ENCODE assay signal across 8 cellular contexts in the genomic region with DNA sequence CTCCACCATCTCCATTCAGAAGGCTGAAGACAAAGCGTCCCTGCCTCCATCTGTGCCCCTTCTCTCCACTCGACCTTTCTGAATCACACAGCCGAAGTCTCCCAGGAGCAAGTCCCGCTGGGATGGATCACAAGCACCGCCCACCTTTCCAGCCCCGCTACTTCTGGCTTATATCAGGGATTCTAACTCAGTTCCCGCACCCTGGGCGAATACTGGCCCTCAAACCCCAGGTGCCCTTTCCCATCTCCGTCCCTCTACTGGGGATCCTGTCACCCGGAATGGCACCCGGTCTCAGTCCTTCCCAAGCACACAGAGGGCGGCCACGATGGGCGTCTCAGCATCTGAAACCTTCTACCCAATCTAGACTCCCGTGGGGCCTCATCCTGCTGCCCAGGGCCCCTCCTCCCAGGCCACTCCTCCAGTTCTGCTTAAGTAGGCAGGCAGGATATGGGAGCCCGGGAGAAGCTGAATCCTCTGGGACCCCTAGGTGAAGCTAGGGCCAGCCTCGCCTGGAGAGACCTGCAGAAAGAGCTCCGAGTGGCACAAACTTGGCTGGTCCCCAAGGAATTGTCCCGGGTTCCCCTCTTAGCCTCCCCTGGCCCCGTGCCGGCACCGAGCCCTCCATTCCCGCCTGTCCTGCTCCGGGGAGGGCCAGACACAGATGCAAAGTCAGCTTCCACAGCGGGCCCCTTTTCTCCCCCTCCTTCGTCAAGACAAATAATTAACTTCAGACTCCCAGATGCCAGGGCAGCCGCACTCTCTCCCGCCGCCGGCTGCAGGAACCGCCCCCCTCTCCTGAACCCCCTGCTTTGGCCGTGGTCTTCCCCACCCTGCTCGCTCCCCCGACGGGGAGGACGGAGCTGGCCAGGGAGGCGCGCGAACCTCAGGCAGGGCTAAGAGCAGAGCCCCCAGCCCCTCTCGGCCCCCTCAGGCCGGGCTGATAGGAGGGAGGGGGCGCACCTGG. TPM values are rescaled to one million over a fixed set of nuclear protein-coding genes. Genes with fewer than 3 reads are reported as not detected.
DNase-seq lines count a peak whose midpoint lies in the region; ATAC-seq and TF ChIP-seq lines count a peak whose summit lies in the region.

No MANE protein-coding gene starts in this region.

- H3K27ac Mint-ChIP-seq in WTC11 (no peak overlapping the region), immature natural killer cell (no peak overlapping the region)

- DNase-seq in WTC11 (ENCODE audit: low spot score) (peak; percentile 52), hepatic stellate cell (ENCODE audit: low spot score) (peak; percentile 81), skeletal muscle cell (ENCODE audit: low read depth) (no peak), NCI-H345 (lab: John Stamatoyannopoulos, UW) (no peak), anterior cingulate cortex (lab: John Stamatoyannopoulos, UW) (no peak), immature natural killer cell (no peak)
- no peak for DNase-seq in activated naive CD4-positive, alpha-beta T cell treated with Interleukin-2 at 50 U/mL for 16 hours

- peak; percentile 41 for ATAC-seq in WTC11

- peak overlapping the region; percentile 72 for H3K4me3 Mint-ChIP-seq in WTC11
- no peak overlapping the region for H3K4me3 Mint-ChIP-seq in immature natural killer cell

- no peak for TF ChIP-seq CTCF in WTC11 (IDR thresholded peaks at IDR 0.05)

- peak overlapping the region; percentile 4 for H3K4me3 ChIP-seq in skeletal muscle cell (ENCODE audit: low read depth, low read length)

- H3K36me3 ChIP-seq in ES-I3 (ENCODE audit: insufficient read depth, low read length) = no peaks in the 10 kb centered on the region

- POLR2A ChIA-PET in WTC11 (lab: Charles Lee) = interaction anchor here (0.6 to 0.9 kb wide), 2 partner anchors 47 to 102 kb away, joined by 3 to 8 read pairs; a partner anchor contains a TSS

- H3K9me3 Mint-ChIP-seq in WTC11 (no peaks in the 10 kb centered on the region), immature natural killer cell (no peaks in the 10 kb centered on the region)

- peak overlapping the region; percentile 68; the same call in 1 of the 2 replicates for H3K9ac ChIP-seq in ES-I3 (ENCODE audit: low read depth, low read length)

- H3K4me1 Mint-ChIP-seq in WTC11 = peaks cover 28% of the 10 kb centered on the region
- no peaks in the 10 kb centered on the region for H3K4me1 Mint-ChIP-seq in immature natural killer cell

- H3K4me1 ChIP-seq in ES-I3 (ENCODE audit: insufficient read depth, low read length) = peaks cover 26% of the 10 kb centered on the region

- CTCF ChIA-PET in WTC11 (lab: Charles Lee) = interaction anchor here (0.5 to 4.7 kb wide), 20 partner anchors 13 to 522 kb away, joined by 3 to 64 read pairs (median 4); a partner anchor contains a TSS

- H3K36me3 Mint-ChIP-seq in WTC11 (no peaks in the 10 kb centered on the region), immature natural killer cell (no peaks in the 10 kb centered on the region)

- H3K9me3 ChIP-seq in ES-I3 (ENCODE audit: control insufficient read depth, insufficient read depth, low read length) = no peaks in the 10 kb centered on the region

- H3K27me3 Mint-ChIP-seq in WTC11 (ENCODE audit: low read depth) = peaks cover 63% of the 10 kb centered on the region
- peaks cover 13 to 20% (median 15%) of the 10 kb centered on the region in 3 donors for H3K27me3 Mint-ChIP-seq in immature natural killer cell (ENCODE audit: low read depth in 3 of 3)

TF ChIP-seq in WTC11, 78 proteins besides CTCF, POLR2A, EP300 and RAD21:
- no peak; the same call in 1 of the 2 replicates for TF ChIP-seq MYBL2 (CRISPR knock-in tag; IDR thresholded peaks at IDR 0.05)
- TF ChIP-seq GTF2I (CRISPR knock-in tag; conservative IDR thresholded peaks at IDR 0.05) = no peak
- no peak for TF ChIP-seq NR2C2 (CRISPR knock-in tag; IDR thresholded peaks at IDR 0.05)
- no peak for TF ChIP-seq ZNF423 (CRISPR knock-in tag; IDR thresholded peaks at IDR 0.05)
- TF ChIP-seq ETV6 (CRISPR knock-in tag; IDR thresholded peaks at IDR 0.05) = 0 out of 2 replicates have a peak, but pooled peaks have one; percentile 8
- TF ChIP-seq, protein P1, sequence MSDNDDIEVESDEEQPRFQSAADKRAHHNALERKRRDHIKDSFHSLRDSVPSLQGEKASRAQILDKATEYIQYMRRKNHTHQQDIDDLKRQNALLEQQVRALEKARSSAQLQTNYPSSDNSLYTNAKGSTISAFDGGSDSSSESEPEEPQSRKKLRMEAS (CRISPR knock-in tag; IDR thresholded peaks at IDR 0.05) = 0 out of 2 replicates have a peak, but pooled peaks have one; percentile 56
- TF ChIP-seq, protein P2, sequence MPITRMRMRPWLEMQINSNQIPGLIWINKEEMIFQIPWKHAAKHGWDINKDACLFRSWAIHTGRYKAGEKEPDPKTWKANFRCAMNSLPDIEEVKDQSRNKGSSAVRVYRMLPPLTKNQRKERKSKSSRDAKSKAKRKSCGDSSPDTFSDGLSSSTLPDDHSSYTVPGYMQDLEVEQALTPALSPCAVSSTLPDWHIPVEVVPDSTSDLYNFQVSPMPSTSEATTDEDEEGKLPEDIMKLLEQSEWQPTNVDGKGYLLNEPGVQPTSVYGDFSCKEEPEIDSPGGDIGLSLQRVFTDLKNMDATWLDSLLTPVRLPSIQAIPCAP (CRISPR knock-in tag; IDR thresholded peaks at IDR 0.05) = no peak
- TF ChIP-seq, protein P3, sequence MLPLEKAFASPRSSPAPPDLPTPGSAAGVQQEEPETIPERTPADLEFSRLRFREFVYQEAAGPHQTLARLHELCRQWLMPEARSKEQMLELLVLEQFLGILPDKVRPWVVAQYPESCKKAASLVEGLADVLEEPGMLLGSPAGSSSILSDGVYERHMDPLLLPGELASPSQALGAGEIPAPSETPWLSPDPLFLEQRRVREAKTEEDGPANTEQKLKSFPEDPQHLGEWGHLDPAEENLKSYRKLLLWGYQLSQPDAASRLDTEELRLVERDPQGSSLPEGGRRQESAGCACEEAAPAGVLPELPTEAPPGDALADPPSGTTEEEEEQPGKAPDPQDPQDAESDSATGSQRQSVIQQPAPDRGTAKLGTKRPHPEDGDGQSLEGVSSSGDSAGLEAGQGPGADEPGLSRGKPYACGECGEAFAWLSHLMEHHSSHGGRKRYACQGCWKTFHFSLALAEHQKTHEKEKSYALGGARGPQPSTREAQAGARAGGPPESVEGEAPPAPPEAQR (CRISPR knock-in tag; IDR thresholded peaks at IDR 0.05) = no peak
- TF ChIP-seq, protein P4, sequence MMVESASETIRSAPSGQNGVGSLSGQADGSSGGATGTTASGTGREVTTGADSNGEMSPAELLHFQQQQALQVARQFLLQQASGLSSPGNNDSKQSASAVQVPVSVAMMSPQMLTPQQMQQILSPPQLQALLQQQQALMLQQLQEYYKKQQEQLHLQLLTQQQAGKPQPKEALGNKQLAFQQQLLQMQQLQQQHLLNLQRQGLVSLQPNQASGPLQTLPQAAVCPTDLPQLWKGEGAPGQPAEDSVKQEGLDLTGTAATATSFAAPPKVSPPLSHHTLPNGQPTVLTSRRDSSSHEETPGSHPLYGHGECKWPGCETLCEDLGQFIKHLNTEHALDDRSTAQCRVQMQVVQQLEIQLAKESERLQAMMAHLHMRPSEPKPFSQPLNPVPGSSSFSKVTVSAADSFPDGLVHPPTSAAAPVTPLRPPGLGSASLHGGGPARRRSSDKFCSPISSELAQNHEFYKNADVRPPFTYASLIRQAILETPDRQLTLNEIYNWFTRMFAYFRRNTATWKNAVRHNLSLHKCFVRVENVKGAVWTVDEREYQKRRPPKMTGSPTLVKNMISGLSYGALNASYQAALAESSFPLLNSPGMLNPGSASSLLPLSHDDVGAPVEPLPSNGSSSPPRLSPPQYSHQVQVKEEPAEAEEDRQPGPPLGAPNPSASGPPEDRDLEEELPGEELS (CRISPR knock-in tag; IDR thresholded peaks at IDR 0.05) = no peak

RNA-seq across cellular contexts. Expression of a gene that starts 0.6 kb away (rescaled TPM):
- 2.5 to 2.9 TPM (median 2.7 TPM) in 3 replicates for total RNA-seq in WTC11 (2021)
- polyA plus RNA-seq in immature natural killer cell = under 1 TPM in 1 of 3 donors, not detected in 2; 0.16 TPM

RNA-seq across cellular contexts. Expression of a gene that starts 27.8 kb away (rescaled TPM):
- 0.66 to 0.71 TPM (median 0.69 TPM) in 3 replicates for total RNA-seq in WTC11 (2021)
- 10 to 100 TPM; 14.2 to 31.7 (median 25.6) TPM for polyA plus RNA-seq in immature natural killer cell

RNA-seq across cellular contexts. Expression of a gene that starts 47.2 kb away (rescaled TPM):
- 117 to 121 TPM (median 120 TPM) in 3 replicates for total RNA-seq in WTC11 (2021)
- 100 to 1,000 TPM; 358 to 616 (median 487) TPM for polyA plus RNA-seq in immature natural killer cell

Comparison
In these comparisons a context has a peak if more than half of its experiments do, and no peak if none do; other contexts are left out.
1. DNase-seq: peak in WTC11 (single experiment) and hepatic stellate cell (single experiment); none in skeletal muscle cell (single experiment), NCI-H345 (single experiment), anterior cingulate cortex (0 of 58), immature natural killer cell (0 of 3) and activated naive CD4-positive, alpha-beta T cell treated with Interleukin-2 at 50 U/mL for 16 hours (single experiment).